ENCODE assay signal across 11 cellular contexts in genomic region chr18:79819951-79820351, GRCh38. TPM values are rescaled to one million over a fixed set of nuclear protein-coding genes. Genes with fewer than 3 reads are reported as not detected.
DNase-seq lines count a peak whose midpoint lies in the region; ATAC-seq, FAIRE-seq and TF ChIP-seq lines count a peak whose summit lies in the region.
"Had no signal": no experiment of that assay in that cellular context is flagged by ENCODE, and none has a peak within 500 bp of the region (broad histone marks: within the 10 kb centered on the region; RNA-seq: fewer than 3 reads in every experiment).

No MANE protein-coding gene starts in this region.

- H4K20me1 ChIP-seq in HepG2 (ENCODE audit: insufficient read depth, low read length) = no peaks in the 10 kb centered on the region

- TF ChIP-seq CTCF in right lobe of liver (IDR thresholded peaks at IDR 0.05) (no peak), HepG2 (CRISPR knock-in tag; IDR thresholded peaks at IDR 0.05) (no peak), adrenal gland (IDR thresholded peaks at IDR 0.05) (no peak), uterus (IDR thresholded peaks at IDR 0.05) (no peak)

- ATAC-seq in right lobe of liver (peak; percentile 52 to 72 (median 56)), HepG2 (no peak), HG03196 (IDR thresholded peaks at IDR 0.05; ENCODE audit: unreplicated experiment) (peak; percentile 83)

- H3K4me1 ChIP-seq in right lobe of liver (no peaks in the 10 kb centered on the region), HepG2 (ENCODE audit: insufficient read depth, low read length) (peaks cover 18% of the 10 kb centered on the region), adrenal gland (replicated peaks in 1 of 2) (no peaks in the 10 kb centered on the region), uterus (no peaks in the 10 kb centered on the region)
- H3K4me1 ChIP-seq: tibial nerve had no signal

- CTCF ChIA-PET in HepG2 (lab: Yijun Ruan, JAX; ENCODE audit: low intra/inter-chr PET ratio, low total read pairs) = no interaction called here

- TF ChIP-seq EP300 in HepG2 (IDR thresholded peaks at IDR 0.05; ENCODE audit: low read depth in 2 of 2, low read length in 2 of 2) (no peak), HepG2 (CRISPR knock-in tag; IDR thresholded peaks at IDR 0.05; ENCODE audit: borderline replicate concordance) (no peak)

- DNase-seq in right lobe of liver (no peak), HepG2 (ENCODE audit: low spot score) (no peak), adrenal gland (peak in 4 of 7 donors; percentile 24 to 57 (median 40)), uterus (no peak), glomerular visceral epithelial cell (ENCODE audit: extremely low spot score) (no peak)
- no peak for DNase-seq in activated CD4-positive, alpha-beta T cell treated with anti-CD3 and anti-CD28 coated beads, Interleukin-2, amount 50 U/mL, for 48 hours
- DNase-seq in stimulated activated naive CD4-positive, alpha-beta T cell (lab: John Stamatoyannopoulos, UW) = no peak
- DNase-seq: erythroblast had no signal

- intact Hi-C loops in right lobe of liver (cut with DNase I) (no loop called here), HepG2 (cut with micrococcal nuclease; ENCODE audit: unreplicated experiment) (no loop called here), adrenal gland (cut with DNase I) (no loop called here), uterus (cut with DNase I; ENCODE audit: low total_unique reads) (no loop called here)

- no peaks in the 10 kb centered on the region for H3K79me2 ChIP-seq in HepG2 (ENCODE audit: insufficient read depth, low read length)

- TF ChIP-seq POLR2A in right lobe of liver (IDR thresholded peaks at IDR 0.05) = no peak
- no peak for TF ChIP-seq POLR2A in HepG2 (IDR thresholded peaks at IDR 0.05; ENCODE audit: insufficient read depth in 1 of 2, low read depth in 2 of 2, low read length in 2 of 2)
- TF ChIP-seq POLR2A in adrenal gland (IDR thresholded peaks at IDR 0.05) = no peak
- TF ChIP-seq POLR2A in uterus (IDR thresholded peaks at IDR 0.05) = no peak

- no peak for TF ChIP-seq RAD21 in HepG2 (CRISPR knock-in tag; IDR thresholded peaks at IDR 0.05)

- H3K36me3 ChIP-seq in right lobe of liver = no peaks in the 10 kb centered on the region
- H3K36me3 ChIP-seq in HepG2 (replicated peaks in 1 of 2; ENCODE audit: control insufficient read depth in 1 of 2, insufficient read depth in 2 of 2, low read length in 2 of 2) = no peaks in the 10 kb centered on the region
- no peaks in the 10 kb centered on the region for H3K36me3 ChIP-seq in adrenal gland (replicated peaks in 1 of 2)
- H3K36me3 ChIP-seq in uterus = no peaks in the 10 kb centered on the region
- H3K36me3 ChIP-seq: tibial nerve had no signal

- H3K27me3 ChIP-seq in right lobe of liver (no peaks in the 10 kb centered on the region), HepG2 (ENCODE audit: control insufficient read depth in 1 of 2, insufficient read depth in 2 of 2, low read length in 2 of 2) (peaks cover 8 to 68% of the 10 kb centered on the region in 2 experiments), adrenal gland (no peaks in the 10 kb centered on the region), uterus (no peaks in the 10 kb centered on the region)

- H3K4me3 ChIP-seq in right lobe of liver (no peak overlapping the region), HepG2 (replicated peaks in 1 of 3; ENCODE audit: insufficient read depth in 1 of 3, low read depth in 2 of 3, low read length in 3 of 3) (no peak overlapping the region), adrenal gland (no peak overlapping the region), uterus (no peak overlapping the region)
- H3K4me3 ChIP-seq: tibial nerve had no signal

- no TSS peak for BruUV-seq in HepG2 (replicated peaks; lab: Mats Ljungman, UMichigan)

- no peak for FAIRE-seq in HepG2 (lab: Jason Lieb, UNC)

- no peaks in the 10 kb centered on the region for H3K9me3 ChIP-seq in right lobe of liver
- no peaks in the 10 kb centered on the region for H3K9me3 ChIP-seq in HepG2 (ENCODE audit: low read length)
- no peaks in the 10 kb centered on the region for H3K9me3 ChIP-seq in adrenal gland (replicated peaks in 1 of 3)
- H3K9me3 ChIP-seq in uterus = no peaks in the 10 kb centered on the region
- H3K9me3 ChIP-seq: tibial nerve had no signal

- no peak overlapping the region for H3K9ac ChIP-seq in HepG2 (ENCODE audit: insufficient read depth, low read depth, low read length)

- POLR2A ChIA-PET in HepG2 (lab: Yijun Ruan, JAX) = no interaction called here

- 44% methylated on average over 9 of the region's 14 CpGs for WGBS in right lobe of liver (ENCODE audit: insufficient coverage, low coverage, low lambda C conversion rate, missing lambda C conversion rate)
- 39% methylated on average over 14 of the region's 14 CpGs for WGBS in HepG2 (ENCODE audit: low lambda C conversion rate)
- WGBS in adrenal gland, 4 donors = 59 to 67% (median 62%) methylated on average over 13 to 14 of the region's 14 CpGs

- H3K27ac ChIP-seq in right lobe of liver (no peak overlapping the region), HepG2 (ENCODE audit: extremely low read length, insufficient read depth, low read length) (no peak overlapping the region), adrenal gland (no peak overlapping the region), uterus (no peak overlapping the region)
- H3K27ac ChIP-seq: tibial nerve had no signal

- H2AFZ ChIP-seq in HepG2 (ENCODE audit: low read length) = no peak overlapping the region

- H3K4me2 ChIP-seq in HepG2 (ENCODE audit: low read depth, low read length) = no peak overlapping the region

- in situ Hi-C loops in HepG2 (cut with HindIII; ENCODE audit: extremely low pct_ligation_motif_present, low pct_unique_long_range_greater_than_20kb) = no loop called here

TF ChIP-seq in HepG2, 621 proteins besides CTCF, POLR2A, EP300 and RAD21 (continues in another document):
- no peak for TF ChIP-seq FOSL2 (CRISPR knock-in tag; IDR thresholded peaks at IDR 0.05)
- TF ChIP-seq SRSF9 (IDR thresholded peaks at IDR 0.05; ENCODE audit: borderline replicate concordance, insufficient read depth, low read depth, low read length, poor library complexity, severe bottlenecking) = no peak
- no peak for TF ChIP-seq FOXP1 (IDR thresholded peaks at IDR 0.05)
- TF ChIP-seq FOXP1 (CRISPR knock-in tag; IDR thresholded peaks at IDR 0.05) = no peak
- TF ChIP-seq IKZF4 (CRISPR knock-in tag; IDR thresholded peaks at IDR 0.05; ENCODE audit: borderline replicate concordance, low read depth, not compliant biosample characterization) = no peak
- TF ChIP-seq ZNF530 (CRISPR knock-in tag; IDR thresholded peaks at IDR 0.05; ENCODE audit: low read depth) = no peak
- TF ChIP-seq DDIT3 (CRISPR knock-in tag; IDR thresholded peaks at IDR 0.05) = no peak
- TF ChIP-seq, protein P1, sequence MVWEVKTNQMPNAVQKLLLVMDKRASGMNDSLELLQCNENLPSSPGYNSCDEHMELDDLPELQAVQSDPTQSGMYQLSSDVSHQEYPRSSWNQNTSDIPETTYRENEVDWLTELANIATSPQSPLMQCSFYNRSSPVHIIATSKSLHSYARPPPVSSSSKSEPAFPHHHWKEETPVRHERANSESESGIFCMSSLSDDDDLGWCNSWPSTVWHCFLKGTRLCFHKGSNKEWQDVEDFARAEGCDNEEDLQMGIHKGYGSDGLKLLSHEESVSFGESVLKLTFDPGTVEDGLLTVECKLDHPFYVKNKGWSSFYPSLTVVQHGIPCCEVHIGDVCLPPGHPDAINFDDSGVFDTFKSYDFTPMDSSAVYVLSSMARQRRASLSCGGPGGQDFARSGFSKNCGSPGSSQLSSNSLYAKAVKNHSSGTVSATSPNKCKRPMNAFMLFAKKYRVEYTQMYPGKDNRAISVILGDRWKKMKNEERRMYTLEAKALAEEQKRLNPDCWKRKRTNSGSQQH (CRISPR knock-in tag; IDR thresholded peaks at IDR 0.05; ENCODE audit: low read depth) = no peak
- TF ChIP-seq HNF4A (CRISPR knock-in tag; IDR thresholded peaks at IDR 0.05) = no peak

RNA-seq across cellular contexts. Expression of gene KCNG2, which starts 22.2 kb away (rescaled TPM):
- total RNA-seq in right lobe of liver = not detected
- total RNA-seq in HepG2 (2016; rRNA removed; fragmentation: Illumina TruSeq; extraction: Trizol) = not detected in 2 replicates
- total RNA-seq in HepG2 (2016; cell fraction: cytosol; rRNA removed; fragmentation: Illumina TruSeq; extraction: Trizol; ENCODE audit: low read depth) = not detected in 2 replicates
- total RNA-seq in HepG2 (2016; cell fraction: insoluble cytoplasmic fraction; rRNA removed; fragmentation: Illumina TruSeq; extraction: Trizol) = not detected in 2 replicates
- total RNA-seq in HepG2 (2016; cell fraction: membrane; rRNA removed; fragmentation: Illumina TruSeq; extraction: Trizol) = not detected in 2 replicates
- total RNA-seq in HepG2 (2016; cell fraction: nucleus; rRNA removed; fragmentation: Illumina TruSeq; extraction: Trizol) = not detected in 2 replicates
- polyA plus RNA-seq in HepG2 (2011; rRNA removed) = not detected in 2 replicates
- polyA plus RNA-seq in HepG2 (2011; cell fraction: cytosol; rRNA removed) = not detected in 2 replicates
- polyA plus RNA-seq in HepG2 (2011; cell fraction: nucleus; rRNA removed) = 0.14 TPM in 1 of 2 replicates, not detected in the other
- 0.13 and 0.20 TPM in 2 replicates for polyA plus RNA-seq in HepG2 (2012)
- polyA plus RNA-seq in HepG2 (2016; cell fraction: cytosol; fragmentation: Illumina TruSeq; extraction: Trizol; ENCODE audit: low read depth) = not detected in 2 replicates
- polyA plus RNA-seq in HepG2 (2016; cell fraction: insoluble cytoplasmic fraction; fragmentation: Illumina TruSeq; extraction: Trizol; ENCODE audit: low read depth) = not detected in 2 replicates
- not detected in 2 replicates for polyA plus RNA-seq in HepG2 (2016; cell fraction: membrane; fragmentation: Illumina TruSeq; extraction: Trizol; ENCODE audit: low read depth)
- not detected in 2 replicates for polyA plus RNA-seq in HepG2 (2016; cell fraction: nucleus; fragmentation: Illumina TruSeq; extraction: Trizol; ENCODE audit: insufficient read depth, low read depth)
- 0.16 TPM in 1 of 2 replicates, not detected in the other for polyA minus RNA-seq in HepG2 (2011; rRNA and poly(A)+ RNA removed; ENCODE audit: low replicate concordance)
- not detected in 2 replicates for polyA minus RNA-seq in HepG2 (2011; cell fraction: cytosol; rRNA and poly(A)+ RNA removed)
- not detected in 2 replicates for polyA minus RNA-seq in HepG2 (2011; cell fraction: nucleus; rRNA and poly(A)+ RNA removed)
- total RNA-seq in adrenal gland = 1 to 10 TPM in 2 of 8 donors, under 1 TPM in 5, not detected in 1; 0.28 to 2.9 (median 0.60) TPM
- polyA plus RNA-seq in adrenal gland = under 1 TPM in 1 of 3 donors, not detected in 2; 0.40 TPM
- under 1 TPM in 1 of 4 donors, not detected in 3; 0.59 TPM for total RNA-seq in uterus
- total RNA-seq: HT1080 had no signal

Comparison
In these comparisons a context has a peak if more than half of its experiments do, and no peak if none do; other contexts are left out.
1. DNase-seq: peak in adrenal gland (4 of 7); none in right lobe of liver (0 of 3), HepG2 (single experiment), uterus (0 of 2), glomerular visceral epithelial cell (single experiment), activated CD4-positive, alpha-beta T cell treated with anti-CD3 and anti-CD28 coated beads, Interleukin-2, amount 50 U/mL, for 48 hours (0 of 2) and stimulated activated naive CD4-positive, alpha-beta T cell (0 of 6).